In genomic region chr6:163406320-163406719, GRCh38 we compare ENCODE assay signal across 8 cellular contexts. TPM values are rescaled to one million over a fixed set of nuclear protein-coding genes. Genes with fewer than 3 reads are reported as not detected.
DNase-seq lines count a peak whose midpoint lies in the region; ATAC-seq, FAIRE-seq and TF ChIP-seq lines count a peak whose summit lies in the region.

No MANE protein-coding gene starts in this region.

- peaks cover 7% of the 10 kb centered on the region for H3K27me3 Mint-ChIP-seq in activated naive CD4-positive, alpha-beta T cell treated with anti-CD3 and anti-CD28 coated beads, Interleukin-2, amount 10 ng/mL, durations not matched to agents 7 days and 5 days
- H3K27me3 Mint-ChIP-seq in T-helper 17 cell, result no peaks in the 10 kb centered on the region

- H3K4me1 ChIP-seq in kidney (ENCODE audit: control insufficient read depth in 1 of 2, insufficient read depth in 1 of 2, low read depth in 1 of 2, low read length in 2 of 2) (peaks cover 0 to 15% of the 10 kb centered on the region in 2 donors), urinary bladder (ENCODE audit: insufficient read depth) (no peaks in the 10 kb centered on the region)

- no peak for FAIRE-seq in kidney (lab: Jason Lieb, UNC)
- FAIRE-seq in RCC 7860 (lab: Jason Lieb, UNC), result no peak

- peak overlapping the region; percentile 87 for H3K27ac Mint-ChIP-seq in activated naive CD4-positive, alpha-beta T cell treated with anti-CD3 and anti-CD28 coated beads, Interleukin-2, amount 10 ng/mL, durations not matched to agents 7 days and 5 days
- peak overlapping the region; percentile 91 for H3K27ac Mint-ChIP-seq in T-helper 17 cell

- peak overlapping the region; percentile 48 to 49 for H3K4me3 ChIP-seq in kidney (ENCODE audit: low read length in 2 of 2)
- H3K4me3 ChIP-seq in urinary bladder (ENCODE audit: low read depth, low read length), result peak overlapping the region; percentile 16

- peak overlapping the region; percentile 44 to 81 for H3K9ac ChIP-seq in kidney (ENCODE audit: low read length in 2 of 2)

- no peaks in the 10 kb centered on the region for H3K9me3 ChIP-seq in T-helper 17 cell (ENCODE audit: control insufficient read depth, low read length, poor library complexity, severe bottlenecking)
- H3K9me3 ChIP-seq in kidney (ENCODE audit: control insufficient read depth in 1 of 2, low read length in 2 of 2), result no peaks in the 10 kb centered on the region

- no peaks in the 10 kb centered on the region for H3K9me3 Mint-ChIP-seq in activated naive CD4-positive, alpha-beta T cell treated with anti-CD3 and anti-CD28 coated beads, Interleukin-2, amount 10 ng/mL, durations not matched to agents 7 days and 5 days

- no peaks in the 10 kb centered on the region for H3K36me3 Mint-ChIP-seq in activated naive CD4-positive, alpha-beta T cell treated with anti-CD3 and anti-CD28 coated beads, Interleukin-2, amount 10 ng/mL, durations not matched to agents 7 days and 5 days
- no peaks in the 10 kb centered on the region for H3K36me3 Mint-ChIP-seq in T-helper 17 cell (ENCODE audit: low read depth)

- H3K27ac ChIP-seq in kidney (ENCODE audit: low read depth in 2 of 2, low read length in 2 of 2) (peak overlapping the region; percentile 72 to 84), urinary bladder (ENCODE audit: low read depth) (peak overlapping the region; percentile 81)

- DNase-seq in activated naive CD4-positive, alpha-beta T cell treated with anti-CD3 and anti-CD28 coated beads, Interleukin-2, amount 10 ng/mL, durations not matched to agents 7 days and 5 days, result no peak
- no peak for DNase-seq in activated naive CD4-positive, alpha-beta T cell treated with anti-CD3 and anti-CD28 coated beads, Interleukin-2, amount 50 U/mL, for 16 hours
- DNase-seq in T-helper 17 cell (no peak), kidney (no peak), mesenteric fat pad (ENCODE audit: low spot score) (no peak), amniotic stem cell (lab: John Stamatoyannopoulos, UW) (no peak), RCC 7860 (ENCODE audit: low spot score) (no peak)

- no peak for ATAC-seq in T-helper 17 cell

- CTCF ChIA-PET in activated naive CD4-positive, alpha-beta T cell treated with anti-CD3 and anti-CD28 coated beads, Interleukin-2, amount 10 ng/mL, durations not matched to agents 7 days and 5 days (lab: Charles Lee), result no interaction called here

- intact Hi-C loops in kidney (cut with DNase I), result no loop called here

- no peak for TF ChIP-seq CTCF in kidney (IDR thresholded peaks at IDR 0.05; ENCODE audit: borderline replicate concordance, extremely low read depth, insufficient read depth)

- 60% methylated on average over 1 of the region's 1 CpG for WGBS in urinary bladder

- H3K4me3 Mint-ChIP-seq in activated naive CD4-positive, alpha-beta T cell treated with anti-CD3 and anti-CD28 coated beads, Interleukin-2, amount 10 ng/mL, durations not matched to agents 7 days and 5 days, result peak overlapping the region; percentile 73
- H3K4me3 Mint-ChIP-seq in T-helper 17 cell, result peak overlapping the region; percentile 88

- H3K4me1 Mint-ChIP-seq in activated naive CD4-positive, alpha-beta T cell treated with anti-CD3 and anti-CD28 coated beads, Interleukin-2, amount 10 ng/mL, durations not matched to agents 7 days and 5 days, result peaks cover 20% of the 10 kb centered on the region
- peaks cover 12% of the 10 kb centered on the region for H3K4me1 Mint-ChIP-seq in T-helper 17 cell

- no peaks in the 10 kb centered on the region for H3K36me3 ChIP-seq in kidney (ENCODE audit: control insufficient read depth in 1 of 2, insufficient read depth in 2 of 2, low read length in 2 of 2)
- H3K36me3 ChIP-seq in urinary bladder (ENCODE audit: insufficient read depth), result no peaks in the 10 kb centered on the region

RNA-seq across cellular contexts. Expression of gene QKI, which starts 8.2 kb away (rescaled TPM):
- total RNA-seq in T-helper 17 cell (10 to 100 TPM; 87.4 to 95.3 TPM), kidney (121 TPM), urinary bladder (185 TPM), mesenteric fat pad (267 TPM)
- polyA plus RNA-seq in kidney (ENCODE audit: insufficient read depth, low read depth, low replicate concordance) (17.6 TPM), urinary bladder (72.2 TPM)
